ENCODE assay signal across 2 cellular contexts in genomic region chr4:104907074-104907649, GRCh38.
TF ChIP-seq lines count a peak whose summit lies in the region.

No MANE protein-coding gene starts in this region.

TF ChIP-seq in liver, 16 proteins besides CTCF, POLR2A, EP300 and RAD21 (continued from another document):
- TF ChIP-seq JUND (IDR thresholded peaks at IDR 0.05) (no peak), SP1 (IDR thresholded peaks at IDR 0.05) (no peak), RXRA (IDR thresholded peaks at IDR 0.05) (no peak), EGR1 (IDR thresholded peaks at IDR 0.05; ENCODE audit: low read depth in 2 of 2) (no peak), HNF4G (IDR thresholded peaks at IDR 0.05) (no peak), GABPA (IDR thresholded peaks at IDR 0.05 in 1 of 2, conservative IDR thresholded peaks at IDR 0.05 in 1 of 2) (no peak), NR2F2 (IDR thresholded peaks at IDR 0.05) (no peak), REST (IDR thresholded peaks at IDR 0.05) (no peak)
- TF ChIP-seq, protein P1, sequence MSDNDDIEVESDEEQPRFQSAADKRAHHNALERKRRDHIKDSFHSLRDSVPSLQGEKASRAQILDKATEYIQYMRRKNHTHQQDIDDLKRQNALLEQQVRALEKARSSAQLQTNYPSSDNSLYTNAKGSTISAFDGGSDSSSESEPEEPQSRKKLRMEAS (IDR thresholded peaks at IDR 0.05), result no peak

TF ChIP-seq in HepG2, 621 proteins besides CTCF, POLR2A, EP300 and RAD21 (continued from another document):
- TF ChIP-seq HOMEZ (CRISPR knock-in tag; IDR thresholded peaks at IDR 0.05; ENCODE audit: low read depth) (no peak), SOX6 (IDR thresholded peaks at IDR 0.05) (no peak), SOX6 (CRISPR knock-in tag; IDR thresholded peaks at IDR 0.05) (no peak), ZNF569 (CRISPR knock-in tag; IDR thresholded peaks at IDR 0.05; ENCODE audit: borderline replicate concordance) (no peak), REXO4 (CRISPR knock-in tag; IDR thresholded peaks at IDR 0.05; ENCODE audit: borderline replicate concordance) (no peak)
- TF ChIP-seq, protein P2, sequence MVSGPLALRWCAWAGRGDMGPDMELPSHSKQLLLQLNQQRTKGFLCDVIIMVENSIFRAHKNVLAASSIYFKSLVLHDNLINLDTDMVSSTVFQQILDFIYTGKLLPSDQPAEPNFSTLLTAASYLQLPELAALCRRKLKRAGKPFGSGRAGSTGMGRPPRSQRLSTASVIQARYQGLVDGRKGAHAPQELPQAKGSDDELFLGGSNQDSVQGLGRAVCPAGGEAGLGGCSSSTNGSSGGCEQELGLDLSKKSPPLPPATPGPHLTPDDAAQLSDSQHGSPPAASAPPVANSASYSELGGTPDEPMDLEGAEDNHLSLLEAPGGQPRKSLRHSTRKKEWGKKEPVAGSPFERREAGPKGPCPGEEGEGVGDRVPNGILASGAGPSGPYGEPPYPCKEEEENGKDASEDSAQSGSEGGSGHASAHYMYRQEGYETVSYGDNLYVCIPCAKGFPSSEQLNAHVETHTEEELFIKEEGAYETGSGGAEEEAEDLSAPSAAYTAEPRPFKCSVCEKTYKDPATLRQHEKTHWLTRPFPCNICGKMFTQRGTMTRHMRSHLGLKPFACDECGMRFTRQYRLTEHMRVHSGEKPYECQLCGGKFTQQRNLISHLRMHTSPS (CRISPR knock-in tag; IDR thresholded peaks at IDR 0.05; ENCODE audit: low read depth), result no peak
